ENCODE assay signal across 15 cellular contexts in genomic region chr21:44331650-44332306, GRCh38. TPM values are rescaled to one million over a fixed set of nuclear protein-coding genes. Genes with fewer than 3 reads are reported as not detected.
DNase-seq lines count a peak whose midpoint lies in the region; ATAC-seq and TF ChIP-seq lines count a peak whose summit lies in the region.
"Had no signal": no experiment of that assay in that cellular context is flagged by ENCODE, and none has a peak within 500 bp of the region (broad histone marks: within the 10 kb centered on the region; RNA-seq: fewer than 3 reads in every experiment).

No MANE protein-coding gene starts in this region.

- H4K8ac ChIP-seq in mesenchymal stem cell (ENCODE audit: low read length): no peak overlapping the region

- no peaks in the 10 kb centered on the region for H3K79me1 ChIP-seq in mesenchymal stem cell (replicated peaks; ENCODE audit: low read length, poor library complexity, severe bottlenecking)

- no peak overlapping the region for H3K23ac ChIP-seq in mesenchymal stem cell (ENCODE audit: low read length in 2 of 2)

- BruUV-seq in Caco-2 (replicated peaks; lab: Mats Ljungman, UMichigan): no TSS peak

- no peak overlapping the region for H3K18ac ChIP-seq in mesenchymal stem cell (ENCODE audit: low read depth in 1 of 2, low read length in 2 of 2)

- no peak overlapping the region for H2AFZ ChIP-seq in mesenchymal stem cell (ENCODE audit: low read depth, low read length)

- peak overlapping the region in 1 of 2 experiments; percentile 23 for H3K14ac ChIP-seq in mesenchymal stem cell (ENCODE audit: low read length in 2 of 2)

- TF ChIP-seq CTCF in Caco-2 (IDR thresholded peaks at IDR 0.05; ENCODE audit: insufficient read depth in 1 of 2, low read depth in 1 of 2, low read length in 1 of 2, severe bottlenecking in 1 of 2, unreplicated experiment in 1 of 2) (no peak), HFF-Myc (IDR thresholded peaks at IDR 0.05; ENCODE audit: low read depth, low read length, missing control alignments) (no peak), lower lobe of right lung (IDR thresholded peaks at IDR 0.05) (no peak)

- ATAC-seq in lower lobe of right lung: no peak
- ATAC-seq: activated T-cell treated with anti-CD3 and anti-CD28 coated beads, Interleukin-2, amount 50 U/mL, for 4 hours had no signal

- H3K4me3 ChIP-seq in Caco-2 (ENCODE audit: low read depth, low read length) (no peak overlapping the region), HFF-Myc (replicated peaks; ENCODE audit: low read depth, low read length) (no peak overlapping the region), mesenchymal stem cell (ENCODE audit: insufficient read depth in 1 of 2, low read depth in 1 of 2, low read length in 2 of 2) (no peak overlapping the region), MG63 (no peak overlapping the region), lower lobe of right lung (no peak overlapping the region)

- H3K36me3 ChIP-seq in Caco-2 (ENCODE audit: control insufficient read depth, insufficient read depth, low read length) (peaks cover 3% of the 10 kb centered on the region), mesenchymal stem cell (ENCODE audit: control insufficient read depth in 1 of 2, insufficient read depth in 2 of 2, low read depth in 1 of 2, low read length in 2 of 2) (peaks cover 31 to 58% of the 10 kb centered on the region in 2 experiments), MG63 (0 out of 2 replicates have a peak, but pooled peaks cover 2% of the 10 kb centered on the region), lower lobe of right lung (peaks cover 48% of the 10 kb centered on the region)

- no peak overlapping the region for H2BK5ac ChIP-seq in mesenchymal stem cell (ENCODE audit: low read depth, low read length, poor library complexity, severe bottlenecking)

- H3K27me3 ChIP-seq in Caco-2 (replicated peaks; ENCODE audit: control insufficient read depth, insufficient read depth, low read length): no peaks in the 10 kb centered on the region
- no peaks in the 10 kb centered on the region for H3K27me3 ChIP-seq in mesenchymal stem cell (ENCODE audit: control insufficient read depth in 1 of 2, insufficient read depth in 1 of 2, low read length in 2 of 2)
- no peaks in the 10 kb centered on the region for H3K27me3 ChIP-seq in MG63
- no peaks in the 10 kb centered on the region for H3K27me3 ChIP-seq in lower lobe of right lung (ENCODE audit: low read depth)

- H2BK15ac ChIP-seq in mesenchymal stem cell (ENCODE audit: low read depth, poor library complexity, severe bottlenecking): no peak overlapping the region

- H3K4me2 ChIP-seq in mesenchymal stem cell (ENCODE audit: low read length, poor library complexity, severe bottlenecking): no peak overlapping the region

- H3K4me1 ChIP-seq in Caco-2: no peaks in the 10 kb centered on the region
- H3K4me1 ChIP-seq in mesenchymal stem cell (ENCODE audit: control insufficient read depth, insufficient read depth, low read depth, low read length): peaks cover 13% of the 10 kb centered on the region
- H3K4me1 ChIP-seq in lower lobe of right lung: no peaks in the 10 kb centered on the region

- CTCF ChIA-PET in Caco-2 (lab: Charles Lee): no interaction called here

- peak overlapping the region; percentile 81 for H3K27ac Mint-ChIP-seq in Caco-2 (ENCODE audit: unreplicated experiment)

- H3K36me3 Mint-ChIP-seq in Caco-2 (ENCODE audit: insufficient read depth, unreplicated experiment): peaks cover 72% of the 10 kb centered on the region

- whole genome bisulfite sequencing in mesenchymal stem cell: 83% methylated on average over 20 of the region's 20 CpGs

- H3K27me3 Mint-ChIP-seq in Caco-2 (ENCODE audit: insufficient read depth, unreplicated experiment): no peaks in the 10 kb centered on the region

- no peaks in the 10 kb centered on the region for H3K9me3 ChIP-seq in Caco-2
- no peaks in the 10 kb centered on the region for H3K9me3 ChIP-seq in mesenchymal stem cell (ENCODE audit: control insufficient read depth, low read length)
- H3K9me3 ChIP-seq in MG63: no peaks in the 10 kb centered on the region
- no peaks in the 10 kb centered on the region for H3K9me3 ChIP-seq in lower lobe of right lung

- no peaks in the 10 kb centered on the region for H3K9me3 Mint-ChIP-seq in Caco-2 (ENCODE audit: unreplicated experiment)
- H3K9me3 Mint-ChIP-seq: activated T-cell treated with anti-CD3 and anti-CD28 coated beads, Interleukin-2, amount 50 U/mL, for 4 hours had no signal

- no peak for DNase-seq in Caco-2
- peak; percentile 32 for DNase-seq in HFF-Myc (ENCODE audit: extremely low read depth, low read depth)
- DNase-seq in cerebellar cortex (ENCODE audit: low spot score): peak; percentile 92
- DNase-seq in mesenchymal stem cell: peak; percentile 26
- DNase-seq in ecto neural progenitor cell (ENCODE audit: low spot score): no peak
- DNase-seq in MG63: no peak
- no peak for DNase-seq in head of caudate nucleus
- no peak for DNase-seq in lower lobe of right lung
- DNase-seq: activated T-cell treated with anti-CD3 and anti-CD28 coated beads, Interleukin-2, amount 50 U/mL, for 4 hours; MV-4-11; NCI-H526 treated with DMSO at 0.1 percent for 48 hours; SHP77 treated with DMSO at 0.1 percent for 48 hours had no signal

- no peak overlapping the region for H3K4ac ChIP-seq in mesenchymal stem cell (ENCODE audit: low read depth in 1 of 2, low read length in 2 of 2)

- H2BK120ac ChIP-seq in mesenchymal stem cell (ENCODE audit: low read depth, low read length): no peak overlapping the region

- H2BK12ac ChIP-seq in mesenchymal stem cell (ENCODE audit: low read length in 2 of 2): no peak overlapping the region

- intact Hi-C loops in Caco-2 (cut with micrococcal nuclease; ENCODE audit: unreplicated experiment): loop anchor here (10.0 kb wide), 1 partner anchor 543 kb away; the partner anchor contains the start of gene PTTG1IP
- intact Hi-C loops in head of caudate nucleus (cut with DNase I): no loop called here
- intact Hi-C loops in lower lobe of right lung (cut with DNase I): no loop called here

- H3K9ac ChIP-seq in mesenchymal stem cell (ENCODE audit: low read length): no peak overlapping the region

- POLR2A ChIA-PET in Caco-2 (lab: Charles Lee): no interaction called here

- no peak overlapping the region for H3K4me3 Mint-ChIP-seq in Caco-2 (ENCODE audit: unreplicated experiment)
- H3K4me3 Mint-ChIP-seq: activated T-cell treated with anti-CD3 and anti-CD28 coated beads, Interleukin-2, amount 50 U/mL, for 4 hours had no signal

- H4K91ac ChIP-seq in mesenchymal stem cell (ENCODE audit: low read length): no peak overlapping the region

- no peak overlapping the region for H3K27ac ChIP-seq in mesenchymal stem cell (ENCODE audit: low read length, poor library complexity, severe bottlenecking)
- H3K27ac ChIP-seq in lower lobe of right lung: no peak overlapping the region
- H3K27ac ChIP-seq: epithelial cell of prostate, VCaP had no signal

- no peaks in the 10 kb centered on the region for H3K4me1 Mint-ChIP-seq in Caco-2 (ENCODE audit: low read depth, unreplicated experiment)

- H2AK5ac ChIP-seq in mesenchymal stem cell (ENCODE audit: low read length, severe bottlenecking): no peak overlapping the region

RNA-seq across cellular contexts. Expression of gene CFAP410, which starts 7.4 kb away (rescaled TPM):
- total RNA-seq in Caco-2 (2022): 16.5 and 20.1 TPM in 2 replicates
- polyA plus RNA-seq in mesenchymal stem cell (2013, experiment 1 of 2): 10.7 TPM
- polyA plus RNA-seq in mesenchymal stem cell (2013, experiment 2 of 2): 9.1 TPM
- total RNA-seq in MG63 (2014; rRNA removed; shearing (Covaris generic); ENCODE audit: low replicate concordance): 24.3 and 34.9 TPM in 2 replicates
- 20.3 TPM for total RNA-seq in lower lobe of right lung

RNA-seq across cellular contexts. Expression of gene TRPM2, which starts 21.6 kb away (rescaled TPM):
- 0.07 and 0.20 TPM in 2 replicates for total RNA-seq in Caco-2 (2022)
- polyA plus RNA-seq in mesenchymal stem cell (2013, experiment 1 of 2): 0.21 TPM
- 0.23 TPM for polyA plus RNA-seq in mesenchymal stem cell (2013, experiment 2 of 2)
- total RNA-seq in MG63 (2014; rRNA removed; shearing (Covaris generic); ENCODE audit: low replicate concordance): 0.13 TPM in 1 of 2 replicates, not detected in the other
- total RNA-seq in lower lobe of right lung: 17.9 TPM
- total RNA-seq: pulmonary artery endothelial cell had no signal

RNA-seq across cellular contexts. Expression of gene PFKL, which starts 31.9 kb away (rescaled TPM):
- 137 and 140 TPM in 2 replicates for total RNA-seq in Caco-2 (2022)
- 61.3 TPM for polyA plus RNA-seq in mesenchymal stem cell (2013, experiment 1 of 2)
- 59.9 TPM for polyA plus RNA-seq in mesenchymal stem cell (2013, experiment 2 of 2)
- total RNA-seq in MG63 (2014; rRNA removed; shearing (Covaris generic); ENCODE audit: low replicate concordance): 111 and 175 TPM in 2 replicates
- 106 TPM for total RNA-seq in lower lobe of right lung

RNA-seq across cellular contexts. Expression of gene AIRE, which starts 46.1 kb away (rescaled TPM):
- not detected in 2 replicates for total RNA-seq in Caco-2 (2022)
- polyA plus RNA-seq in mesenchymal stem cell (2013, experiment 1 of 2): 0.03 TPM
- 0.05 TPM for polyA plus RNA-seq in mesenchymal stem cell (2013, experiment 2 of 2)
- total RNA-seq in MG63 (2014; rRNA removed; shearing (Covaris generic); ENCODE audit: low replicate concordance): not detected in 2 replicates
- total RNA-seq in lower lobe of right lung: not detected
- total RNA-seq: activated T-cell treated with anti-CD3 and anti-CD28 coated beads, Interleukin-2, amount 50 U/mL, for 4 hours had no signal

Comparison
In these comparisons a context has a peak if more than half of its experiments do, and no peak if none do; other contexts are left out.
1. DNase-seq: peak in HFF-Myc (single experiment), cerebellar cortex (single experiment) and mesenchymal stem cell (single experiment); none in Caco-2 (0 of 2), ecto neural progenitor cell (single experiment), MG63 (single experiment), head of caudate nucleus (0 of 42) and lower lobe of right lung (single experiment).
2. RNA of gene TRPM2, which starts 21.6 kb away (total RNA-seq): 17.9 TPM in lower lobe of right lung (single experiment); 0.07 to 0.20 TPM in Caco-2 and 0.13 TPM in MG63; every median in the first group is over 10 times any median in the second.